22 cellular contexts compared by ENCODE assay signal in genomic region chr5:9479361-9479760, GRCh38.
DNase-seq lines count a peak whose midpoint lies in the region; ATAC-seq and TF ChIP-seq lines count a peak whose summit lies in the region.
"Had no signal": no experiment of that assay in that cellular context is flagged by ENCODE, and none has a peak within 500 bp of the region (broad histone marks: within the 10 kb centered on the region; RNA-seq: fewer than 3 reads in every experiment).

No MANE protein-coding gene starts in this region.

- TF ChIP-seq CTCF in AG10803 (conservative IDR thresholded peaks at IDR 0.05; ENCODE audit: low read length) (no peak), GM23338 (conservative IDR thresholded peaks at IDR 0.05; ENCODE audit: low read depth in 2 of 2) (no peak)

- no peaks in the 10 kb centered on the region; the same call in 1 of the 2 replicates for H3K36me3 ChIP-seq in GM23338 (ENCODE audit: insufficient read depth)

- peaks cover 27% of the 10 kb centered on the region for H3K9me3 Mint-ChIP-seq in GM23338

- H3K4me3 Mint-ChIP-seq in GM23338 = no peak overlapping the region
- H3K4me3 Mint-ChIP-seq: activated naive CD4-positive, alpha-beta T cell treated with anti-CD3 and anti-CD28 coated beads, Interleukin-2, amount 50 U/mL, for 24 hours; activated T-cell treated with anti-CD3 and anti-CD28 coated beads, Interleukin-2, amount 50 U/mL, for 72 hours; type B pancreatic cell had no signal

- no peak overlapping the region for H3K27ac Mint-ChIP-seq in GM23338
- H3K27ac Mint-ChIP-seq: activated naive CD4-positive, alpha-beta T cell treated with anti-CD3 and anti-CD28 coated beads, Interleukin-2, amount 50 U/mL, for 24 hours; activated T-cell treated with anti-CD3 and anti-CD28 coated beads, Interleukin-2, amount 50 U/mL, for 72 hours; type B pancreatic cell had no signal

- peaks cover 15% of the 10 kb centered on the region for H3K4me1 Mint-ChIP-seq in GM23338
- H3K4me1 Mint-ChIP-seq: activated naive CD4-positive, alpha-beta T cell treated with anti-CD3 and anti-CD28 coated beads, Interleukin-2, amount 50 U/mL, for 24 hours had no signal

- H3K4me3 ChIP-seq in AG10803 (ENCODE audit: low read length) (no peak overlapping the region), GM23338 (no peak overlapping the region)

- no peaks in the 10 kb centered on the region for H3K27me3 Mint-ChIP-seq in GM23338 (ENCODE audit: insufficient read depth, low read depth, poor library complexity)
- H3K27me3 Mint-ChIP-seq: activated naive CD4-positive, alpha-beta T cell treated with anti-CD3 and anti-CD28 coated beads, Interleukin-2, amount 50 U/mL, for 24 hours; type B pancreatic cell had no signal

- no peaks in the 10 kb centered on the region; the same call in 1 of the 2 replicates for H3K79me2 ChIP-seq in GM23338 (replicated peaks; ENCODE audit: insufficient read depth)

- H2AFZ ChIP-seq in GM23338 = no peak overlapping the region

- H4K20me1 ChIP-seq in GM23338 (replicated peaks; ENCODE audit: insufficient read depth) = no peaks in the 10 kb centered on the region

- intact Hi-C loops in left cardiac atrium (cut with DNase I) = no loop called here

- no peaks in the 10 kb centered on the region for H3F3A ChIP-seq in GM23338 (replicated peaks; ENCODE audit: low read depth)

- H3K4me1 ChIP-seq in GM23338 (ENCODE audit: insufficient read depth) = peaks cover 14% of the 10 kb centered on the region

- H3K4me2 ChIP-seq in GM23338 = no peak overlapping the region

- H3K36me3 Mint-ChIP-seq in GM23338 (ENCODE audit: low read depth) = peaks cover 28% of the 10 kb centered on the region
- H3K36me3 Mint-ChIP-seq: activated naive CD4-positive, alpha-beta T cell treated with anti-CD3 and anti-CD28 coated beads, Interleukin-2, amount 50 U/mL, for 24 hours had no signal

- ATAC-seq in HG03439 (IDR thresholded peaks at IDR 0.05; ENCODE audit: unreplicated experiment) = no peak
- no peak for ATAC-seq in left cardiac atrium
- no peak for ATAC-seq in GM23338
- ATAC-seq: activated T-cell treated with anti-CD3 and anti-CD28 coated beads, Interleukin-2, amount 50 U/mL, for 72 hours; left ventricle myocardium superior; right cardiac atrium; stimulated activated naive CD8-positive, alpha-beta T cell treated with anti-CD3 and anti-CD28 coated beads, Interleukin-15, Interleukin-2, amounts not matched to agents 100 U/mL and 50 U/mL, for 24 hours had no signal

- DNase-seq in AG10803 (ENCODE audit: low read depth) = peak; percentile 97
- peak; percentile 74 for DNase-seq in M059J (ENCODE audit: low read depth)
- DNase-seq in dedifferentiated amniotic fluid mesenchymal stem cell (ENCODE audit: extremely low spot score) = peak; percentile 95
- peak; percentile 24 for DNase-seq in myocyte (ENCODE audit: low read depth)
- DNase-seq in NCI-H345 treated with DMSO at 0.1 percent for 48 hours (lab: John Stamatoyannopoulos, UW; ENCODE audit: unreplicated experiment) = no peak
- DNase-seq in left cardiac atrium = no peak
- no peak for DNase-seq in GM23338 (ENCODE audit: low spot score)
- DNase-seq: activated CD4-positive, CD25-positive, alpha-beta regulatory T cell; activated T-cell treated with anti-CD3 and anti-CD28 coated beads, Interleukin-2, amount 50 U/mL, for 72 hours; COR-L47; effector memory CD4-positive, alpha-beta T cell; Kasumi-1; left ventricle myocardium superior; NCI-H1417 treated with DMSO at 0.1 percent for 48 hours; NCI-H2171; NCI-H774; nucleus accumbens; right cardiac atrium; stimulated activated naive CD8-positive, alpha-beta T cell treated with anti-CD3 and anti-CD28 coated beads, Interleukin-15, Interleukin-2, amounts not matched to agents 100 U/mL and 50 U/mL, for 24 hours had no signal

- H3K27me3 ChIP-seq in GM23338 (ENCODE audit: insufficient read depth) = no peaks in the 10 kb centered on the region

- no peaks in the 10 kb centered on the region for H3K9me2 ChIP-seq in GM23338 (ENCODE audit: insufficient read depth)

- no peak overlapping the region for H3K27ac ChIP-seq in GM23338 (ENCODE audit: low read depth)

TF ChIP-seq in GM23338, 12 proteins besides CTCF, POLR2A, EP300 and RAD21:
- TF ChIP-seq CREB1 (CRISPR knock-in tag; IDR thresholded peaks at IDR 0.05; ENCODE audit: low read depth) (no peak), EZH2 (IDR thresholded peaks at IDR 0.05; ENCODE audit: low read depth, unreplicated experiment) (no peak)

Comparison
In these comparisons a context has a peak if more than half of its experiments do, and no peak if none do; other contexts are left out.
1. DNase-seq: peak in AG10803 (single experiment), M059J (single experiment), dedifferentiated amniotic fluid mesenchymal stem cell (single experiment) and myocyte (single experiment); none in NCI-H345 treated with DMSO at 0.1 percent for 48 hours (single experiment), left cardiac atrium (single experiment) and GM23338 (single experiment).